8 cellular contexts compared by ENCODE assay signal in genomic region chr15:59298255-59298856, GRCh38.
A peak's percentile ranks its signal among the peaks of the same experiment; 100 is the strongest.
DNase-seq lines count a peak whose midpoint lies in the region; ATAC-seq and TF ChIP-seq lines count a peak whose summit lies in the region.

No MANE protein-coding gene starts in this region.

- peaks cover 22% of the 10 kb centered on the region for H3K4me1 ChIP-seq in CD4-positive, CD25-positive, alpha-beta regulatory T cell (ENCODE audit: control insufficient read depth, insufficient read depth, low read length, poor library complexity, severe bottlenecking)
- H3K4me1 ChIP-seq in MM.1S (ENCODE audit: low read length): peaks cover 12% of the 10 kb centered on the region

- no peaks in the 10 kb centered on the region for H4K20me1 ChIP-seq in MM.1S (ENCODE audit: insufficient read depth, low read length)

- no peaks in the 10 kb centered on the region for H3K9me3 Mint-ChIP-seq in CD4-positive, CD25-positive, alpha-beta regulatory T cell

- no peak overlapping the region for H3K9ac ChIP-seq in MM.1S (ENCODE audit: low read length)

- no peak overlapping the region for H3K4me2 ChIP-seq in MM.1S (ENCODE audit: low read depth, low read length)

- H3K27me3 ChIP-seq in CD4-positive, CD25-positive, alpha-beta regulatory T cell (ENCODE audit: control insufficient read depth, insufficient read depth, low read length): no peaks in the 10 kb centered on the region
- H3K27me3 ChIP-seq in MM.1S (replicated peaks; ENCODE audit: insufficient read depth, low read length): no peaks in the 10 kb centered on the region

- H2AFZ ChIP-seq in MM.1S (ENCODE audit: low read length): no peak overlapping the region

- H3K36me3 ChIP-seq in CD4-positive, CD25-positive, alpha-beta regulatory T cell (ENCODE audit: control insufficient read depth, insufficient read depth, low read length): no peaks in the 10 kb centered on the region
- H3K36me3 ChIP-seq in MM.1S (replicated peaks; ENCODE audit: insufficient read depth, low read length): no peaks in the 10 kb centered on the region

- no peaks in the 10 kb centered on the region for H3K27me3 Mint-ChIP-seq in CD4-positive, CD25-positive, alpha-beta regulatory T cell

- no peaks in the 10 kb centered on the region for H3K36me3 Mint-ChIP-seq in CD4-positive, CD25-positive, alpha-beta regulatory T cell

- no peaks in the 10 kb centered on the region for H3K9me3 ChIP-seq in CD4-positive, CD25-positive, alpha-beta regulatory T cell (ENCODE audit: control insufficient read depth in 2 of 2, low read length in 2 of 2)
- no peaks in the 10 kb centered on the region for H3K9me3 ChIP-seq in MM.1S (replicated peaks; ENCODE audit: insufficient read depth, low read length)

- H3K4me3 ChIP-seq in CD4-positive, CD25-positive, alpha-beta regulatory T cell (ENCODE audit: low read depth, low read length): peak overlapping the region; percentile 4
- no peak overlapping the region for H3K4me3 ChIP-seq in MM.1S (ENCODE audit: low read length)

- H3K79me2 ChIP-seq in MM.1S (ENCODE audit: low read length): no peaks in the 10 kb centered on the region

- peak; percentile 36 to 39 for ATAC-seq in CD4-positive, CD25-positive, alpha-beta regulatory T cell (ENCODE audit: low read depth in 2 of 2)
- ATAC-seq in GM21360 (IDR thresholded peaks at IDR 0.05; ENCODE audit: unreplicated experiment): peak; percentile 68
- ATAC-seq in HG03521 (IDR thresholded peaks at IDR 0.05; ENCODE audit: unreplicated experiment): peak; percentile 62

- peak overlapping the region in 2 of 4 donors; percentile 9 to 11 for H3K4me3 Mint-ChIP-seq in CD4-positive, CD25-positive, alpha-beta regulatory T cell

- no peaks in the 10 kb centered on the region for H3K9me2 ChIP-seq in MM.1S (replicated peaks; ENCODE audit: insufficient read depth, low read length)

- H3K27ac ChIP-seq in CD4-positive, CD25-positive, alpha-beta regulatory T cell (ENCODE audit: insufficient read depth, low read length, poor library complexity, severe bottlenecking): no peak overlapping the region
- H3K27ac ChIP-seq in MM.1S (ENCODE audit: low read length) (no peak overlapping the region), caudate nucleus (ENCODE audit: low read depth, low read length) (no peak overlapping the region)

- H3K27ac Mint-ChIP-seq in CD4-positive, CD25-positive, alpha-beta regulatory T cell: peak overlapping the region in 2 of 3 donors; percentile 23 to 76

- no peaks in the 10 kb centered on the region for H3F3A ChIP-seq in MM.1S (ENCODE audit: insufficient read depth, low read length)

- peak in 1 of 3 donors; percentile 41 for DNase-seq in CD4-positive, CD25-positive, alpha-beta regulatory T cell
- DNase-seq in amniotic epithelial cell (ENCODE audit: low read depth) (peak; percentile 77), MM.1S (no peak), caudate nucleus (lab: John Stamatoyannopoulos, UW) (no peak), NCI-H1694 treated with DMSO at 0.1 percent for 48 hours (lab: John Stamatoyannopoulos, UW) (no peak)
- peak; percentile 17 to 51 for DNase-seq in stimulated activated CD8-positive, alpha-beta memory T cell treated with anti-CD3 and anti-CD28 coated beads, Interleukin-7, amount 100 ng/mL, for 48 hours (ENCODE audit: extremely low read depth in 1 of 2, low read depth in 1 of 2)

- peaks cover 21 to 46% (median 32%) of the 10 kb centered on the region in 4 donors for H3K4me1 Mint-ChIP-seq in CD4-positive, CD25-positive, alpha-beta regulatory T cell

- no peak for TF ChIP-seq CTCF in MM.1S (IDR thresholded peaks at IDR 0.05; ENCODE audit: low read length)

Comparison
In these comparisons a context has a peak if more than half of its experiments do, and no peak if none do; other contexts are left out.
1. DNase-seq: peak in amniotic epithelial cell (single experiment) and stimulated activated CD8-positive, alpha-beta memory T cell treated with anti-CD3 and anti-CD28 coated beads, Interleukin-7, amount 100 ng/mL, for 48 hours (2 of 2); none in MM.1S (single experiment), caudate nucleus (0 of 61) and NCI-H1694 treated with DMSO at 0.1 percent for 48 hours (single experiment).
2. Peak in every context shown above with its lines, with median percentiles within 50 percentile points of each other: ATAC-seq.